In genomic region chr6:112398686-112399085, GRCh38 we compare ENCODE assay signal across 9 cellular contexts. TPM values are rescaled to one million over a fixed set of nuclear protein-coding genes. Genes with fewer than 3 reads are reported as not detected.
"Had no signal": no experiment of that assay in that cellular context is flagged by ENCODE, and none has a peak within 500 bp of the region (broad histone marks: within the 10 kb centered on the region; RNA-seq: fewer than 3 reads in every experiment).

No MANE protein-coding gene starts in this region.

- H3K36me3 Mint-ChIP-seq: IgD-negative memory B cell had no signal

- H3K4me1 Mint-ChIP-seq: GM23338, IgD-negative memory B cell had no signal

- H3K4me3 ChIP-seq: GM23338 had no signal

- DNase-seq: H7, HCEC 1CT, KBM-7 had no signal

- H2AFZ ChIP-seq: GM23338 had no signal

- ATAC-seq: GM23338, HepG2 had no signal

- H3K27ac Mint-ChIP-seq: GM23338, IgD-negative memory B cell had no signal

- H3K4me2 ChIP-seq: GM23338, KMS-11 had no signal

- H3K4me3 Mint-ChIP-seq: GM23338, IgD-negative memory B cell had no signal

- H3K9ac ChIP-seq: KMS-11 had no signal

- H3K27ac ChIP-seq: HL-60, KMS-11 had no signal

RNA-seq across cellular contexts. Expression of gene RFPL4B, which starts 51.6 kb away (rescaled TPM):
- total RNA-seq: GM23338, H4, H7, HepG2 had no signal
- polyA plus RNA-seq: GM23338, HepG2, IgD-negative memory B cell had no signal
